In genomic region chr12:10528150-10528953, GRCh38 we compare ENCODE assay signal across 29 cellular contexts. TPM values are rescaled to one million over a fixed set of nuclear protein-coding genes. Genes with fewer than 3 reads are reported as not detected.
A peak's percentile ranks its signal among the peaks of the same experiment; 100 is the strongest.
DNase-seq lines count a peak whose midpoint lies in the region; ATAC-seq and TF ChIP-seq lines count a peak whose summit lies in the region.
"Had no signal": no experiment of that assay in that cellular context is flagged by ENCODE, and none has a peak within 500 bp of the region (broad histone marks: within the 10 kb centered on the region; RNA-seq: fewer than 3 reads in every experiment).

No MANE protein-coding gene starts in this region.

- BruUV-seq in PC-9 (replicated peaks; lab: Mats Ljungman, UMichigan) = no TSS peak

- intact Hi-C loops in PC-9 (cut with micrococcal nuclease; ENCODE audit: unreplicated experiment) = no loop called here

- H3K4me1 ChIP-seq in PC-9 (replicated peaks; ENCODE audit: insufficient read depth) = no peaks in the 10 kb centered on the region
- H3K4me1 ChIP-seq: Caco-2 had no signal

- no peaks in the 10 kb centered on the region for H3K27me3 ChIP-seq in PC-9 (ENCODE audit: insufficient read depth, low read depth)

- DNase-seq in LoVo (ENCODE audit: low spot score) (peak; percentile 9), PC-9 (no peak), left kidney (ENCODE audit: low read depth, low spot score) (peak; percentile 73), NCI-H2107 treated with DMSO at 0.1 percent for 48 hours (lab: John Stamatoyannopoulos, UW; ENCODE audit: unreplicated experiment) (no peak), GM19240 (ENCODE audit: insufficient read length, low spot score) (no peak)
- DNase-seq: Caco-2; CD8-positive, alpha-beta T cell; DMS79; EL; GDM1; Karpas-422; NCI-H1092 treated with DMSO at 0.1 percent for 48 hours; NCI-H1436; NCI-H187; NCI-H2081 treated with DMSO at 0.1 percent for 48 hours; NCI-H446; NCI-H526; NCI-H82; NK-92 treated with Interleukin-12 subunit alpha and Interleukin-12 subunit beta, amount 100 ng/mL, for 24 hours; SHP77; T-cell had no signal

- H3K27ac Mint-ChIP-seq in activated T-helper 17 cell treated with anti-CD3 and anti-CD28 coated beads, Interleukin-2, amount 50 U/mL, for 72 hours = no peak overlapping the region
- H3K27ac Mint-ChIP-seq: B cell; CD8-positive, alpha-beta T cell; T-cell had no signal

- H3K4me1 Mint-ChIP-seq in activated T-helper 17 cell treated with anti-CD3 and anti-CD28 coated beads, Interleukin-2, amount 50 U/mL, for 72 hours = no peaks in the 10 kb centered on the region
- H3K4me1 Mint-ChIP-seq: B cell had no signal

- H3K9me3 Mint-ChIP-seq in activated T-helper 17 cell treated with anti-CD3 and anti-CD28 coated beads, Interleukin-2, amount 50 U/mL, for 72 hours = no peaks in the 10 kb centered on the region
- H3K9me3 Mint-ChIP-seq: T-cell had no signal

- H3K4me2 ChIP-seq in PC-9 = no peak overlapping the region

- no peak overlapping the region for H3K27ac ChIP-seq in PC-9
- H3K27ac ChIP-seq: C4-2B, HL-60, RWPE1 had no signal

- TF ChIP-seq CTCF in PC-9 (conservative IDR thresholded peaks at IDR 0.05) = no peak

- H3K27me3 Mint-ChIP-seq in activated T-helper 17 cell treated with anti-CD3 and anti-CD28 coated beads, Interleukin-2, amount 50 U/mL, for 72 hours = peaks cover 21% of the 10 kb centered on the region

- POLR2A ChIA-PET in PC-9 (lab: Charles Lee; ENCODE audit: unreplicated experiment) = interaction anchor here (0.7 kb wide), 1 partner anchor 143 kb away, joined by 3 read pairs; no protein-coding TSS in a partner anchor

- CTCF ChIA-PET in PC-9 (lab: Charles Lee) = interaction anchor here (0.6 kb wide), 1 partner anchor 445 kb away, joined by 3 read pairs; no protein-coding TSS in a partner anchor

- H3K4me3 ChIP-seq in PC-9 = no peak overlapping the region
- H3K4me3 ChIP-seq: GM12878 had no signal

- H3F3A ChIP-seq in PC-9 (ENCODE audit: insufficient read depth, low read depth) = no peaks in the 10 kb centered on the region

- H4K20me1 ChIP-seq in PC-9 (ENCODE audit: insufficient read depth) = no peaks in the 10 kb centered on the region

- no peaks in the 10 kb centered on the region for H3K36me3 Mint-ChIP-seq in activated T-helper 17 cell treated with anti-CD3 and anti-CD28 coated beads, Interleukin-2, amount 50 U/mL, for 72 hours (ENCODE audit: low read depth)
- H3K36me3 Mint-ChIP-seq: T-cell had no signal

- no peak for ATAC-seq in GM18861 (IDR thresholded peaks at IDR 0.05; ENCODE audit: unreplicated experiment)
- ATAC-seq in activated T-helper 17 cell treated with anti-CD3 and anti-CD28 coated beads, Interleukin-2, amount 50 U/mL, for 72 hours (replicated peaks) = no peak
- ATAC-seq: CD8-positive, alpha-beta T cell; GM12878; Panc1; T-cell had no signal

- no peaks in the 10 kb centered on the region for H3K9me2 ChIP-seq in PC-9 (ENCODE audit: insufficient read depth)

- H3K79me2 ChIP-seq in PC-9 (ENCODE audit: low read depth) = no peaks in the 10 kb centered on the region

- peak overlapping the region; percentile 54; the same call in 1 of the 2 replicates for H2AFZ ChIP-seq in PC-9

- H3K9me3 ChIP-seq in PC-9 (ENCODE audit: insufficient read depth, low read depth) = no peaks in the 10 kb centered on the region
- H3K9me3 ChIP-seq: Caco-2 had no signal

- H3K36me3 ChIP-seq in PC-9 (ENCODE audit: low read depth) = no peaks in the 10 kb centered on the region

- no peak overlapping the region for H3K4me3 Mint-ChIP-seq in activated T-helper 17 cell treated with anti-CD3 and anti-CD28 coated beads, Interleukin-2, amount 50 U/mL, for 72 hours
- H3K4me3 Mint-ChIP-seq: B cell; CD8-positive, alpha-beta T cell; T-cell had no signal

RNA-seq across cellular contexts. Expression of gene EIF2S3B, which starts 22.7 kb away (rescaled TPM):
- 0.96 and 1.0 TPM in 2 replicates for total RNA-seq in PC-9 (2021)
- total RNA-seq in activated T-helper 17 cell treated with anti-CD3 and anti-CD28 coated beads, Interleukin-2, amount 50 U/mL, for 72 hours = under 1 TPM; 0.26 TPM

Comparison
In these comparisons a context has a peak if more than half of its experiments do, and no peak if none do; other contexts are left out.
1. DNase-seq: peak in LoVo (single experiment) and left kidney (single experiment); none in PC-9 (0 of 2), NCI-H2107 treated with DMSO at 0.1 percent for 48 hours (single experiment) and GM19240 (single experiment).